ENCODE assay signal across 31 cellular contexts in genomic region chr14:93757185-93757584, GRCh38. TPM values are rescaled to one million over a fixed set of nuclear protein-coding genes. Genes with fewer than 3 reads are reported as not detected.
DNase-seq lines count a peak whose midpoint lies in the region; TF ChIP-seq lines count a peak whose summit lies in the region.
"Had no signal": no experiment of that assay in that cellular context is flagged by ENCODE, and none has a peak within 500 bp of the region (broad histone marks: within the 10 kb centered on the region; RNA-seq: fewer than 3 reads in every experiment).

No MANE protein-coding gene starts in this region.

- H3K4me3 ChIP-seq in BLaER1 treated with 17β-estradiol and CSF1 and Interleukin-3, amounts not matched to agents 10 nM and 100 nM, result no peak overlapping the region
- H3K4me3 ChIP-seq in WERI-Rb-1 (ENCODE audit: low read depth, low read length), result no peak overlapping the region
- no peak overlapping the region for H3K4me3 ChIP-seq in stomach
- H3K4me3 ChIP-seq: GM23338, HAP-1, MG63, SJSA1 had no signal

- H4K20me1 ChIP-seq in BLaER1 treated with 17β-estradiol and CSF1 and Interleukin-3, amounts not matched to agents 10 nM and 100 nM, result no peaks in the 10 kb centered on the region

- peak overlapping the region; percentile 31 for H3K27ac Mint-ChIP-seq in glutamatergic neuron (ENCODE audit: unreplicated experiment)
- H3K27ac Mint-ChIP-seq: CD8-positive, alpha-beta T cell; GM23338; HFFc6 had no signal

- TF ChIP-seq CTCF in WERI-Rb-1 (IDR thresholded peaks at IDR 0.05; ENCODE audit: low read depth, low read length), result no peak
- no peak for TF ChIP-seq CTCF in glutamatergic neuron (IDR thresholded peaks at IDR 0.05; ENCODE audit: partially characterized antibody, unreplicated experiment)
- TF ChIP-seq CTCF in stomach (IDR thresholded peaks at IDR 0.05), result no peak

- H3K9me3 Mint-ChIP-seq in glutamatergic neuron (ENCODE audit: unreplicated experiment), result peaks cover 12% of the 10 kb centered on the region
- H3K9me3 Mint-ChIP-seq: GM23338 had no signal

- peaks cover 25% of the 10 kb centered on the region for H3K27me3 Mint-ChIP-seq in glutamatergic neuron (ENCODE audit: unreplicated experiment)

- peak; percentile 82 for DNase-seq in WERI-Rb-1
- no peak for DNase-seq in glutamatergic neuron
- no peak for DNase-seq in stomach
- no peak for DNase-seq in EL
- no peak for DNase-seq in NCI-H2171 (lab: John Stamatoyannopoulos, UW)
- no peak for DNase-seq in HPDE6-E6E7 (ENCODE audit: extremely low spot score)
- no peak for DNase-seq in NCI-H748 (lab: John Stamatoyannopoulos, UW; ENCODE audit: unreplicated experiment)
- DNase-seq: Caco-2; CD8-positive, alpha-beta T cell; DMS 273 treated with DMSO at 0.1 percent for 48 hours; DMS79; GF-D8; HFFc6; IMR-90; KG1; MG63; NCI-H1105 treated with DMSO at 0.1 percent for 48 hours; NCI-H1694; NCI-H2029 treated with DMSO at 0.1 percent for 48 hours; NCI-H226; NCI-H510A treated with DMSO at 0.1 percent for 48 hours; NCI-H748 treated with DMSO at 0.1 percent for 48 hours; NK-92 treated with Interleukin-12 subunit alpha and Interleukin-12 subunit beta, amount 100 ng/mL, for 24 hours; PC-3; Right ventricle myocardium superior had no signal

- WGBS in stomach, 5 donors, result 72 to 86% (median 78%) methylated on average over 13 of the region's 13 CpGs

- no peak overlapping the region for H3K27ac ChIP-seq in BLaER1 treated with 17β-estradiol and CSF1 and Interleukin-3, amounts not matched to agents 10 nM and 100 nM
- H3K27ac ChIP-seq in WERI-Rb-1 (peak overlapping the region; percentile 58), stomach (peak overlapping the region in 4 of 5 donors; percentile 31 to 87 (median 58))
- H3K27ac ChIP-seq: C4-2B, SJSA1 had no signal

- no peaks in the 10 kb centered on the region for H3K27me3 ChIP-seq in BLaER1 treated with 17β-estradiol and CSF1 and Interleukin-3, amounts not matched to agents 10 nM and 100 nM
- H3K27me3 ChIP-seq in WERI-Rb-1 (ENCODE audit: insufficient read depth, low read depth, severe bottlenecking), result no peaks in the 10 kb centered on the region
- peaks cover 0 to 5% (median 0%) of the 10 kb centered on the region in 3 donors for H3K27me3 ChIP-seq in stomach
- H3K27me3 ChIP-seq: MG63, SJSA1 had no signal

- peaks cover 0 to 45% (median 35%) of the 10 kb centered on the region in 10 experiments; a peak in 16 of 20 replicates for H3K4me1 ChIP-seq in BLaER1 treated with 17β-estradiol and CSF1 and Interleukin-3, amounts not matched to agents 10 nM and 100 nM
- H3K4me1 ChIP-seq in stomach, result peaks cover 0 to 48% (median 10%) of the 10 kb centered on the region in 4 donors
- H3K4me1 ChIP-seq: Caco-2, HAP-1, SJSA1 had no signal

- no peak overlapping the region for H3K4me3 Mint-ChIP-seq in glutamatergic neuron (ENCODE audit: unreplicated experiment)
- H3K4me3 Mint-ChIP-seq: CD8-positive, alpha-beta T cell; GM23338; HFFc6 had no signal

- peaks cover 4% of the 10 kb centered on the region for H3K36me3 Mint-ChIP-seq in glutamatergic neuron (ENCODE audit: unreplicated experiment)
- H3K36me3 Mint-ChIP-seq: CD8-positive, alpha-beta T cell had no signal

- H3K4me1 Mint-ChIP-seq in glutamatergic neuron (ENCODE audit: low read depth, unreplicated experiment), result peaks cover 39% of the 10 kb centered on the region
- H3K4me1 Mint-ChIP-seq: GM23338 had no signal

- H3K9me3 ChIP-seq in BLaER1 treated with 17β-estradiol and CSF1 and Interleukin-3, amounts not matched to agents 10 nM and 100 nM (replicated peaks in 1 of 11), result peaks cover 0 to 9% (median 0%) of the 10 kb centered on the region in 11 experiments; a peak in 2 of 22 replicates
- H3K9me3 ChIP-seq in WERI-Rb-1 (ENCODE audit: severe bottlenecking) (peaks cover 5% of the 10 kb centered on the region), stomach (no peaks in the 10 kb centered on the region)
- H3K9me3 ChIP-seq: Caco-2, HAP-1, MG63, SJSA1 had no signal

- intact Hi-C loops in stomach (cut with DNase I; ENCODE audit: low total_unique reads), result no loop called here

- TF ChIP-seq EP300 in stomach (IDR thresholded peaks at IDR 0.05), result no peak

- H3K4me2 ChIP-seq in BLaER1 treated with 17β-estradiol and CSF1 and Interleukin-3, amounts not matched to agents 10 nM and 100 nM, result peak overlapping the region in 8 of 11 experiments; percentile 23 to 67 (median 43); a peak in 14 of 22 replicates
- H3K4me2 ChIP-seq: GM23338 had no signal

- TF ChIP-seq POLR2A in stomach (IDR thresholded peaks at IDR 0.05), result no peak

- no peaks in the 10 kb centered on the region for H3K36me3 ChIP-seq in BLaER1 treated with 17β-estradiol and CSF1 and Interleukin-3, amounts not matched to agents 10 nM and 100 nM
- H3K36me3 ChIP-seq in WERI-Rb-1 (peaks cover 3% of the 10 kb centered on the region; the same call in 1 of the 2 replicates), stomach (no peaks in the 10 kb centered on the region)
- H3K36me3 ChIP-seq: HAP-1, MG63, SJSA1 had no signal

- H3K9ac ChIP-seq in BLaER1 treated with 17β-estradiol and CSF1 and Interleukin-3, amounts not matched to agents 10 nM and 100 nM, result no peak overlapping the region

RNA-seq across cellular contexts. Expression of gene PRIMA1, which starts 31.1 kb away (rescaled TPM):
- total RNA-seq in glutamatergic neuron (ENCODE audit: unreplicated experiment) (2.4 TPM), stomach (1 to 10 TPM; 1.2 to 9.8 (median 4.8) TPM)
- polyA plus RNA-seq in stomach, result 1 to 10 TPM; 3.8 to 9.9 (median 5.0) TPM
- total RNA-seq: CD8-positive, alpha-beta T cell; HFFc6; IMR-90; SJSA1 had no signal
- polyA plus RNA-seq: AG04450, IMR-90 had no signal

Comparison
In these comparisons a context has a peak if more than half of its experiments do, and no peak if none do; other contexts are left out.
1. H3K27ac ChIP-seq: peak in WERI-Rb-1 (single experiment) and stomach (4 of 5); none in BLaER1 treated with 17β-estradiol and CSF1 and Interleukin-3, amounts not matched to agents 10 nM and 100 nM (0 of 11).